ENCODE assay signal across 8 cellular contexts in the genomic region with DNA sequence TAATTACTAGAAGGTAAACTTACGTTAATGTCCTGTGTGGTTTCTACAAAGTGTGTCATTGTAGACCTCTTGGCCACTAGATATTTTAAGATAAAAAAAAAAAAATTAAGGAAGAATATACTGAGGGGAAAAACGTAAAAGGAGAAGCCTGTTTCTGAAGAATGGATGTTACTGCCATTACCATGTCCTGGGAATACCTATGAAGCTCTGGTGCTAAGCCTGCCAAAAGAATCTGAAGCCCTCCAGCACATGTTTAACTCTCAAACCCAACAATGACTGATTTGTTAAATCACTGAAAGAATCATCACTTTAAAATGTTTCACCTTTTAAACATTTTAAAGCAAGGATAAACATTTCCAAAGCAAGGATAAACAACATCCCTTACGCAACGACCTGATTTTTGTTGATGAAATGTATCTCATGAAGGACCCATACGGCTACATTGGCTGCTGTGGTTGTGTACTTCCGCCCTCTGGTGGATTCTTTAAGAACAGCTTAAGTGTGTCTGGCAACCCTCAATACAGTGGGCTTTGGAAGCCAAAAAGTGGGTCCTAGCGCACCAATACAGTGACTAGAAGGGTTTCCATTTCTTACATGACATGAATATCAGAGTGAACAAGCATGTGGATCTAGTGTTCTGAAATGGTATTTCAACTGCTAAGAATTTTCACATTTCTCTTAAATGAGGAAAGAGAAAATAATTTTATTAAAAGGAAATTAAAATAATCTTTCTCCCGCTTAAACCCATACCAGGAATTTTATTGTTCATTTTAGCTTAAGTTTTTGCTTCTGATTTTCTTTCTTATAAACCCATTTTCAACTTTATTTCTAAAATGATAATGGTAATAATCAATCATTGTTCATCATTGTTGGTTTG.
DNase-seq lines count a peak whose midpoint lies in the region; ATAC-seq and TF ChIP-seq lines count a peak whose summit lies in the region.

No MANE protein-coding gene starts in this region.

- CTCF ChIA-PET in PC-3 (lab: Charles Lee) = interaction anchor here (0.7 to 1.9 kb wide), 3 partner anchors 10 to 249 kb away, joined by 3 to 9 read pairs (median 5); no protein-coding TSS in a partner anchor
- CTCF ChIA-PET in activated naive CD4-positive, alpha-beta T cell treated with anti-CD3 and anti-CD28 coated beads, Interleukin-2, amount 10 ng/mL, durations not matched to agents 7 days and 5 days (lab: Charles Lee) = interaction anchor here (0.6 to 10.2 kb wide), 10 partner anchors 8 to 257 kb away, joined by 3 to 149 read pairs (median 4); no protein-coding TSS in a partner anchor

- no peaks in the 10 kb centered on the region for H3K9me3 ChIP-seq in PC-3 (ENCODE audit: low read length)

- no peak overlapping the region for H3K4me2 ChIP-seq in PC-3 (ENCODE audit: low read length)

- no peaks in the 10 kb centered on the region for H3K36me3 ChIP-seq in PC-3 (ENCODE audit: low read depth, low read length)

- TF ChIP-seq CTCF in GM10266 (IDR thresholded peaks at IDR 0.05; ENCODE audit: control insufficient read depth, insufficient read depth, low read depth, missing control alignments) = peak; percentile 73
- TF ChIP-seq CTCF in PC-3 (conservative IDR thresholded peaks at IDR 0.05; ENCODE audit: low read depth, low read length) = peak; percentile 88
- TF ChIP-seq CTCF in progenitor cell of endocrine pancreas (IDR thresholded peaks at IDR 0.05; ENCODE audit: unreplicated experiment) = peak; percentile 91

- no peak overlapping the region for H3K4me3 ChIP-seq in PC-3 (ENCODE audit: low read length)

- no peaks in the 10 kb centered on the region for H4K20me1 ChIP-seq in PC-3 (ENCODE audit: low read length)

- intact Hi-C loops in PC-3 (cut with micrococcal nuclease) = loop anchor here (1.0 to 10.0 kb wide), 5 partner anchors 137 to 341 kb away; a partner anchor contains a TSS

- no TSS peak for BruUV-seq in PC-3 (replicated peaks; lab: Mats Ljungman, UMichigan)

- no peaks in the 10 kb centered on the region for H3K4me1 Mint-ChIP-seq in activated naive CD4-positive, alpha-beta T cell treated with anti-CD3 and anti-CD28 coated beads, Interleukin-2, amount 10 ng/mL, durations not matched to agents 7 days and 5 days
- H3K4me1 Mint-ChIP-seq in progenitor cell of endocrine pancreas (ENCODE audit: low read depth) = no peaks in the 10 kb centered on the region

- H3K27me3 ChIP-seq in PC-3 (ENCODE audit: low read length) = no peaks in the 10 kb centered on the region

- in situ Hi-C loops in KBM-7 (cut with MboI; ENCODE audit: low pct_unique_long_range_greater_than_20kb, low sequenced_read_pairs) = no loop called here

- no peaks in the 10 kb centered on the region for H3K9me3 Mint-ChIP-seq in activated naive CD4-positive, alpha-beta T cell treated with anti-CD3 and anti-CD28 coated beads, Interleukin-2, amount 10 ng/mL, durations not matched to agents 7 days and 5 days
- H3K9me3 Mint-ChIP-seq in progenitor cell of endocrine pancreas (ENCODE audit: low read depth) = no peaks in the 10 kb centered on the region

- no peaks in the 10 kb centered on the region for H3K79me2 ChIP-seq in PC-3 (ENCODE audit: low read length)

- H3K27me3 Mint-ChIP-seq in activated naive CD4-positive, alpha-beta T cell treated with anti-CD3 and anti-CD28 coated beads, Interleukin-2, amount 10 ng/mL, durations not matched to agents 7 days and 5 days = no peaks in the 10 kb centered on the region
- no peaks in the 10 kb centered on the region for H3K27me3 Mint-ChIP-seq in progenitor cell of endocrine pancreas

- H3K9me2 ChIP-seq in PC-3 (replicated peaks; ENCODE audit: low read length) = no peaks in the 10 kb centered on the region

- no peak overlapping the region for H3K9ac ChIP-seq in PC-3 (ENCODE audit: low read length)

- H3K27ac Mint-ChIP-seq in activated naive CD4-positive, alpha-beta T cell treated with anti-CD3 and anti-CD28 coated beads, Interleukin-2, amount 10 ng/mL, durations not matched to agents 7 days and 5 days = no peak overlapping the region
- H3K27ac Mint-ChIP-seq in progenitor cell of endocrine pancreas = no peak overlapping the region

- H3F3A ChIP-seq in PC-3 (ENCODE audit: low read length, unreplicated experiment) = no peaks in the 10 kb centered on the region

- no peak overlapping the region for H3K4me3 Mint-ChIP-seq in activated naive CD4-positive, alpha-beta T cell treated with anti-CD3 and anti-CD28 coated beads, Interleukin-2, amount 10 ng/mL, durations not matched to agents 7 days and 5 days
- H3K4me3 Mint-ChIP-seq in progenitor cell of endocrine pancreas (ENCODE audit: low read depth) = no peak overlapping the region

- H3K4me1 ChIP-seq in PC-3 (ENCODE audit: insufficient read depth, low read length) = no peaks in the 10 kb centered on the region

- H3K27ac ChIP-seq in PC-3 (ENCODE audit: low read length) = no peak overlapping the region

- H3K36me3 Mint-ChIP-seq in activated naive CD4-positive, alpha-beta T cell treated with anti-CD3 and anti-CD28 coated beads, Interleukin-2, amount 10 ng/mL, durations not matched to agents 7 days and 5 days = no peaks in the 10 kb centered on the region
- peaks cover 50% of the 10 kb centered on the region for H3K36me3 Mint-ChIP-seq in progenitor cell of endocrine pancreas (ENCODE audit: insufficient read depth)

- POLR2A ChIA-PET in PC-3 (lab: Charles Lee; ENCODE audit: unreplicated experiment) = no interaction called here

- peak; percentile 96 for ATAC-seq in GM21723 (IDR thresholded peaks at IDR 0.05; ENCODE audit: unreplicated experiment)
- ATAC-seq in PC-3 = peak; percentile 81

- DNase-seq in GM10266 (ENCODE audit: extremely low spot score) (peak; percentile 46), KBM-7 (peak; percentile 78), PC-3 (peak; percentile 68), glomerular visceral epithelial cell (ENCODE audit: extremely low spot score) (peak; percentile 60), progenitor cell of endocrine pancreas (ENCODE audit: low spot score, unreplicated experiment) (peak; percentile 37), 8988T (no peak)
- DNase-seq in activated naive CD4-positive, alpha-beta T cell treated with anti-CD3 and anti-CD28 coated beads, Interleukin-2, amount 10 ng/mL, durations not matched to agents 7 days and 5 days = peak; percentile 56

- no peak overlapping the region for H2AFZ ChIP-seq in PC-3 (ENCODE audit: low read length)
